28 cellular contexts compared by ENCODE assay signal in genomic region chr6:157200611-157201010, GRCh38.
"Had no signal": no experiment of that assay in that cellular context is flagged by ENCODE, and none has a peak within 500 bp of the region (broad histone marks: within the 10 kb centered on the region; RNA-seq: fewer than 3 reads in every experiment).

No MANE protein-coding gene starts in this region.

- ATAC-seq: activated CD4-positive, CD25-positive, alpha-beta regulatory T cell treated with anti-CD3 and anti-CD28 coated beads, Interleukin-2, amount 50 U/mL, for 24 hours; activated CD8-positive, alpha-beta T cell treated with anti-CD3 and anti-CD28 coated beads, Interleukin-2, amount 10 ng/mL, durations not matched to agents 7 days and 5 days; activated naive CD4-positive, alpha-beta T cell treated with anti-CD3 and anti-CD28 coated beads, Interleukin-2, amount 50 U/mL, for 72 hours; activated naive CD8-positive, alpha-beta T cell treated with anti-CD3 and anti-CD28 coated beads, Interleukin-2, amount 50 U/mL, for 24 hours; K562; PC-3; SK-N-SH treated with all-trans-retinoic acid at 6 μM for 48 hours had no signal

- H3K4me1 ChIP-seq: SJSA1 had no signal

- H3K9me3 ChIP-seq: ascending aorta, SJSA1 had no signal

- H3K4me1 Mint-ChIP-seq: activated naive CD8-positive, alpha-beta T cell treated with anti-CD3 and anti-CD28 coated beads, Interleukin-2, amount 50 U/mL, for 24 hours had no signal

- H3K4me3 Mint-ChIP-seq: activated CD8-positive, alpha-beta T cell treated with anti-CD3 and anti-CD28 coated beads, Interleukin-2, amount 10 ng/mL, durations not matched to agents 7 days and 5 days; activated naive CD8-positive, alpha-beta T cell treated with anti-CD3 and anti-CD28 coated beads, Interleukin-2, amount 50 U/mL, for 24 hours; brain; central memory CD8-positive, alpha-beta T cell; T-helper 2 cell treated with Interferon-gamma antibody and Interleukin-4, amounts not matched to agents 5 μg/mL and 100 μg/mL, for 36 hours had no signal

- H3K27ac Mint-ChIP-seq: activated CD8-positive, alpha-beta T cell treated with anti-CD3 and anti-CD28 coated beads, Interleukin-2, amount 10 ng/mL, durations not matched to agents 7 days and 5 days; activated naive CD4-positive, alpha-beta T cell treated with anti-CD3 and anti-CD28 coated beads, Interleukin-2, amount 50 U/mL, for 72 hours; activated naive CD8-positive, alpha-beta T cell treated with anti-CD3 and anti-CD28 coated beads, Interleukin-2, amount 50 U/mL, for 24 hours; T-helper 2 cell treated with Interferon-gamma antibody and Interleukin-4, amounts not matched to agents 5 μg/mL and 100 μg/mL, for 36 hours had no signal

- H3K9me3 Mint-ChIP-seq: activated naive CD4-positive, alpha-beta T cell treated with anti-CD3 and anti-CD28 coated beads, Interleukin-2, amount 50 U/mL, for 72 hours; activated naive CD8-positive, alpha-beta T cell treated with anti-CD3 and anti-CD28 coated beads, Interleukin-2, amount 50 U/mL, for 24 hours; brain; central memory CD8-positive, alpha-beta T cell; T-helper 2 cell treated with Interferon-gamma antibody and Interleukin-4, amounts not matched to agents 5 μg/mL and 100 μg/mL, for 36 hours had no signal

- H3K27ac ChIP-seq: ascending aorta, SJSA1 had no signal

- H3K27me3 Mint-ChIP-seq: activated naive CD8-positive, alpha-beta T cell treated with anti-CD3 and anti-CD28 coated beads, Interleukin-2, amount 50 U/mL, for 24 hours; central memory CD8-positive, alpha-beta T cell had no signal

- DNase-seq: activated CD4-positive, alpha-beta T cell treated with anti-CD3 and anti-CD28 coated beads for 4 hours; activated CD4-positive, alpha-beta T cell treated with anti-CD3 and anti-CD28 coated beads, Interleukin-2, amount 50 U/mL, for 4 hours; activated CD8-positive, alpha-beta memory T cell treated with anti-CD3 and anti-CD28 coated beads, Interleukin-2, amount 50 U/mL, for 48 hours; activated CD8-positive, alpha-beta T cell treated with anti-CD3 and anti-CD28 coated beads, Interleukin-2, amount 10 ng/mL, durations not matched to agents 7 days and 5 days; activated naive CD8-positive, alpha-beta T cell treated with anti-CD3 and anti-CD28 coated beads, Interleukin-2, amount 50 U/mL, for 24 hours; activated T-cell treated with anti-CD3 and anti-CD28 coated beads, Interleukin-2, amount 50 U/mL, for 1 hour; amniotic stem cell; Karpas-422; MM.1S; NCI-H1105; NCI-H1436 treated with DMSO at 0.1 percent for 48 hours; NCI-H1930; NCI-H345; NCI-H510A; NCI-H69; PC-3; SHP77; SW 1271 had no signal

- H3K4me3 ChIP-seq: ascending aorta, K562, SJSA1 had no signal

- H3K27me3 ChIP-seq: ascending aorta, SJSA1 had no signal

- FAIRE-seq: K562, RCC 7860 had no signal
